In the genomic region with DNA sequence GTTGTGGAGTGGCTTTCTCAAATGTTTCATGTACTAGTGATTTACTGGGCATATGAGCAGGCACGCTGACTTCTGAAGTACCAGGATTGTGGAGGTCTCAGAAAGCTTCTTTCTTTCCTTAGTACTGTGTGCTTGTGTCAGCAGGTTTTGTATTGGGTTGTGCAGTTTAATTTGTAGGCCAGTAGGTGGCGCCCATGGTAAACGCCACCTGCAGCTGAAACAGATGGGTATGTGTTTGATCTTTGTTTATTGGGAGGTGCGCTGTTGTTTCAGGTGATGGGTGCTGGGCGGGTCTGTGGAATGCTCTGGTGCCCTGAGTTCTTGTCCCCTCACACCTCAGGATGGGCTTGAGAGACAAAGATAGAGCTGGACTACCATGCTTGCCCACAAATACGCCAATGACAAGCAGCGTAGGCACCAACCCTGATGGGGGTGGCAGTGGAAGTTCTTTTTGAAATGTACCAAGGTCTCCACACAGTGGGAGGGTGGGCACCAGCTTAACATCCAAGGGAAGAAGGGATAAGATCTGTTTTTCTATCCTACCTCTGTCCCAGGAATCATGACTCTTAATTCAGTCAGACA, we compare ENCODE assay signal across 8 cellular contexts.
A peak's percentile ranks its signal among the peaks of the same experiment; 100 is the strongest.
DNase-seq lines count a peak whose midpoint lies in the region; ATAC-seq and TF ChIP-seq lines count a peak whose summit lies in the region.

No MANE protein-coding gene starts in this region.

- H3K79me2 ChIP-seq in fibroblast of lung (ENCODE audit: control insufficient read depth, insufficient read depth, low read length): no peaks in the 10 kb centered on the region

- TF ChIP-seq RAD21 in Ishikawa (IDR thresholded peaks at IDR 0.05; ENCODE audit: low read depth): peak; percentile 61

- ATAC-seq in heart right ventricle: no peak
- ATAC-seq in Right ventricle myocardium superior (ENCODE audit: poor library complexity): no peak
- peak; percentile 83 for ATAC-seq in GM21619 (IDR thresholded peaks at IDR 0.05; ENCODE audit: unreplicated experiment)

- no peaks in the 10 kb centered on the region for H4K20me1 ChIP-seq in fibroblast of lung (ENCODE audit: control insufficient read depth, extremely low read depth, insufficient read depth, low read length)

- no peak for TF ChIP-seq EP300 in Ishikawa (IDR thresholded peaks at IDR 0.05; ENCODE audit: borderline replicate concordance)

- H3K4me1 ChIP-seq in heart right ventricle (no peaks in the 10 kb centered on the region), fibroblast of lung (ENCODE audit: control insufficient read depth, extremely low read depth, insufficient read depth, low read length) (no peaks in the 10 kb centered on the region)

- 28 to 32% methylated on average over 7 of the region's 7 CpGs for WGBS in heart right ventricle, 2 donors

- DNase-seq in heart right ventricle (no peak), Right ventricle myocardium superior (no peak), RPMI8226 (peak; percentile 33), fibroblast of lung (ENCODE audit: low read depth in 2 of 2) (peak; percentile 21 to 39), retinal pigment epithelial cell (ENCODE audit: low read depth) (peak; percentile 1), GOT3 (lab: John Stamatoyannopoulos, UW) (no peak)

- H3K4me3 ChIP-seq in heart right ventricle: no peak overlapping the region
- peak overlapping the region in 1 of 4 experiments; percentile 30 for H3K4me3 ChIP-seq in fibroblast of lung (replicated peaks in 1 of 4; ENCODE audit: control extremely low read depth in 1 of 4, insufficient read depth in 1 of 4, low read depth in 3 of 4, low read length in 4 of 4)
- no peak overlapping the region for H3K4me3 ChIP-seq in retinal pigment epithelial cell (ENCODE audit: low read length)

- peaks cover 0 to 12% (median 0%) of the 10 kb centered on the region in 7 donors for H3K27me3 ChIP-seq in heart right ventricle
- H3K27me3 ChIP-seq in fibroblast of lung (ENCODE audit: control insufficient read depth, insufficient read depth, low read length): no peaks in the 10 kb centered on the region

- H3K9me3 ChIP-seq in heart right ventricle (no peaks in the 10 kb centered on the region), fibroblast of lung (ENCODE audit: control insufficient read depth, insufficient read depth, low read depth, low read length) (no peaks in the 10 kb centered on the region)

- TF ChIP-seq CTCF in heart right ventricle (IDR thresholded peaks at IDR 0.05) (peak in 8 of 9 donors; percentile 17 to 76 (median 49)), fibroblast of lung (conservative IDR thresholded peaks at IDR 0.05 in 1 of 2, IDR thresholded peaks at IDR 0.05 in 1 of 2; ENCODE audit: low read depth in 1 of 2, low read length in 2 of 2) (peak; percentile 64 to 65), retinal pigment epithelial cell (conservative IDR thresholded peaks at IDR 0.05; ENCODE audit: low read depth, low read length) (peak; percentile 70)

- H2AFZ ChIP-seq in fibroblast of lung (ENCODE audit: low read length): no peak overlapping the region

- H3K27ac ChIP-seq in heart right ventricle (no peak overlapping the region), fibroblast of lung (ENCODE audit: insufficient read depth, low read length) (no peak overlapping the region)

- H3K36me3 ChIP-seq in heart right ventricle: no peaks in the 10 kb centered on the region
- no peaks in the 10 kb centered on the region for H3K36me3 ChIP-seq in fibroblast of lung (ENCODE audit: control insufficient read depth, insufficient read depth, low read length)

- no peak overlapping the region for H3K9ac ChIP-seq in fibroblast of lung (ENCODE audit: insufficient read depth, low read length)

- H3K4me2 ChIP-seq in fibroblast of lung (ENCODE audit: extremely low read depth, insufficient read depth, low read length): peak overlapping the region; percentile 2

- intact Hi-C loops in heart right ventricle (cut with DNase I): no loop called here
- intact Hi-C loops in Right ventricle myocardium superior (cut with DNase I): no loop called here

TF ChIP-seq in Ishikawa, 13 proteins besides CTCF, POLR2A, EP300 and RAD21:
- TF ChIP-seq CEBPB (IDR thresholded peaks at IDR 0.05) (no peak), TCF12 (IDR thresholded peaks at IDR 0.05; ENCODE audit: low read depth) (no peak), TAF1 (IDR thresholded peaks at IDR 0.05; ENCODE audit: low read depth) (no peak), CREB1 (IDR thresholded peaks at IDR 0.05; ENCODE audit: low read depth) (no peak), FOXM1 (IDR thresholded peaks at IDR 0.05; ENCODE audit: borderline replicate concordance, low read depth) (no peak), EGR1 (IDR thresholded peaks at IDR 0.05) (no peak), ZBTB7A (IDR thresholded peaks at IDR 0.05; ENCODE audit: low read depth) (no peak), NFIC (IDR thresholded peaks at IDR 0.05) (no peak), YY1 (IDR thresholded peaks at IDR 0.05; ENCODE audit: low read depth) (no peak), TEAD4 (IDR thresholded peaks at IDR 0.05) (no peak)
- TF ChIP-seq, protein P1, sequence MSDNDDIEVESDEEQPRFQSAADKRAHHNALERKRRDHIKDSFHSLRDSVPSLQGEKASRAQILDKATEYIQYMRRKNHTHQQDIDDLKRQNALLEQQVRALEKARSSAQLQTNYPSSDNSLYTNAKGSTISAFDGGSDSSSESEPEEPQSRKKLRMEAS (IDR thresholded peaks at IDR 0.05): no peak
- TF ChIP-seq, protein P2, sequence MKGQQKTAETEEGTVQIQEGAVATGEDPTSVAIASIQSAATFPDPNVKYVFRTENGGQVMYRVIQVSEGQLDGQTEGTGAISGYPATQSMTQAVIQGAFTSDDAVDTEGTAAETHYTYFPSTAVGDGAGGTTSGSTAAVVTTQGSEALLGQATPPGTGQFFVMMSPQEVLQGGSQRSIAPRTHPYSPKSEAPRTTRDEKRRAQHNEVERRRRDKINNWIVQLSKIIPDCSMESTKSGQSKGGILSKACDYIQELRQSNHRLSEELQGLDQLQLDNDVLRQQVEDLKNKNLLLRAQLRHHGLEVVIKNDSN (IDR thresholded peaks at IDR 0.05): no peak
- TF ChIP-seq, protein P3, sequence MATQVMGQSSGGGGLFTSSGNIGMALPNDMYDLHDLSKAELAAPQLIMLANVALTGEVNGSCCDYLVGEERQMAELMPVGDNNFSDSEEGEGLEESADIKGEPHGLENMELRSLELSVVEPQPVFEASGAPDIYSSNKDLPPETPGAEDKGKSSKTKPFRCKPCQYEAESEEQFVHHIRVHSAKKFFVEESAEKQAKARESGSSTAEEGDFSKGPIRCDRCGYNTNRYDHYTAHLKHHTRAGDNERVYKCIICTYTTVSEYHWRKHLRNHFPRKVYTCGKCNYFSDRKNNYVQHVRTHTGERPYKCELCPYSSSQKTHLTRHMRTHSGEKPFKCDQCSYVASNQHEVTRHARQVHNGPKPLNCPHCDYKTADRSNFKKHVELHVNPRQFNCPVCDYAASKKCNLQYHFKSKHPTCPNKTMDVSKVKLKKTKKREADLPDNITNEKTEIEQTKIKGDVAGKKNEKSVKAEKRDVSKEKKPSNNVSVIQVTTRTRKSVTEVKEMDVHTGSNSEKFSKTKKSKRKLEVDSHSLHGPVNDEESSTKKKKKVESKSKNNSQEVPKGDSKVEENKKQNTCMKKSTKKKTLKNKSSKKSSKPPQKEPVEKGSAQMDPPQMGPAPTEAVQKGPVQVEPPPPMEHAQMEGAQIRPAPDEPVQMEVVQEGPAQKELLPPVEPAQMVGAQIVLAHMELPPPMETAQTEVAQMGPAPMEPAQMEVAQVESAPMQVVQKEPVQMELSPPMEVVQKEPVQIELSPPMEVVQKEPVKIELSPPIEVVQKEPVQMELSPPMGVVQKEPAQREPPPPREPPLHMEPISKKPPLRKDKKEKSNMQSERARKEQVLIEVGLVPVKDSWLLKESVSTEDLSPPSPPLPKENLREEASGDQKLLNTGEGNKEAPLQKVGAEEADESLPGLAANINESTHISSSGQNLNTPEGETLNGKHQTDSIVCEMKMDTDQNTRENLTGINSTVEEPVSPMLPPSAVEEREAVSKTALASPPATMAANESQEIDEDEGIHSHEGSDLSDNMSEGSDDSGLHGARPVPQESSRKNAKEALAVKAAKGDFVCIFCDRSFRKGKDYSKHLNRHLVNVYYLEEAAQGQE (IDR thresholded peaks at IDR 0.05; ENCODE audit: low read depth): no peak
TF ChIP-seq in Ishikawa: peak in this region for 0.

Comparison
In these comparisons a context has a peak if more than half of its experiments do, and no peak if none do; other contexts are left out.
1. DNase-seq: peak in RPMI8226 (single experiment), fibroblast of lung (2 of 2) and retinal pigment epithelial cell (single experiment); none in heart right ventricle (0 of 2), Right ventricle myocardium superior (single experiment) and GOT3 (single experiment).
2. Peak in every context shown above with its lines, with median percentiles within 50 percentile points of each other: CTCF ChIP-seq.